ENCODE assay signal across 11 cellular contexts in the genomic region with DNA sequence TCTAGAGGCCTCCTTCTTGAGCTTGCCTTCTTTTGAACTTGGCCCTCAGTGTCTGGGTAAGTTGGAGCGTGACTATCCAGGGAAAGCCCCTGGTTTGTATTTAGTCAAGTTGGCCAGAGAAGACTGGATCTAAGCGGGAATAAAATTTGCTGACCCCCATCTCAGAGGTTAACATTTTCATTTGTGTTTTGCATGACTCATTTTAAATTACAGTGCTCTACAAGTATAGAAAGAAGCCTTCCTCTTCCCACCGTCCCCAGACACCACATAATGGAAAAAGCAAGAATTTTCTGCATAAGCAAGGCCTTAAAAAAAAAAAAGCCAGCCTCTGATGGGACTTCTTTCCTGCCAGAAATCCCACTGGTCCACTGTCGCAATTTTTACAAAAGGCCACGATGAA. TPM values are rescaled to one million over a fixed set of nuclear protein-coding genes. Genes with fewer than 3 reads are reported as not detected.
DNase-seq lines count a peak whose midpoint lies in the region; ATAC-seq and TF ChIP-seq lines count a peak whose summit lies in the region.
"Had no signal": no experiment of that assay in that cellular context is flagged by ENCODE, and none has a peak within 500 bp of the region (broad histone marks: within the 10 kb centered on the region; RNA-seq: fewer than 3 reads in every experiment).

No MANE protein-coding gene starts in this region.

- H3K36me3 ChIP-seq in right atrium auricular region (no peaks in the 10 kb centered on the region), mesendoderm (ENCODE audit: control insufficient read depth, insufficient read depth, low read length) (no peaks in the 10 kb centered on the region)

- no peak overlapping the region for H2BK15ac ChIP-seq in mesendoderm (replicated peaks; ENCODE audit: low read depth)

- H3K4ac ChIP-seq in mesendoderm (ENCODE audit: low read depth, low read length): no peak overlapping the region

- ATAC-seq in stimulated activated naive B cell treated with anti-CD40 and anti-IgM and Interleukin-4, amounts not matched to agents 10 μg/mL and 1 μg/mL and 100 μg/mL, for 72 hours (replicated peaks): no peak
- ATAC-seq in GM19397 (IDR thresholded peaks at IDR 0.05; ENCODE audit: unreplicated experiment) (no peak), HG02623 (IDR thresholded peaks at IDR 0.05; ENCODE audit: unreplicated experiment) (no peak)
- ATAC-seq: PC-3 had no signal

- H3K27ac ChIP-seq in HL-60 (replicated peaks): peak overlapping the region; percentile 55; the same call in 1 of the 2 replicates
- peak overlapping the region; percentile 44 to 49 for H3K27ac ChIP-seq in right atrium auricular region
- H3K27ac ChIP-seq in mesendoderm (ENCODE audit: low read depth, low read length): no peak overlapping the region

- H3K56ac ChIP-seq in mesendoderm (ENCODE audit: low read length): no peak overlapping the region

- H3K79me1 ChIP-seq in mesendoderm (ENCODE audit: low read length): peaks cover 3% of the 10 kb centered on the region

- no peak overlapping the region for H2BK5ac ChIP-seq in mesendoderm (ENCODE audit: low read length)

- H3K27ac Mint-ChIP-seq in activated naive CD8-positive, alpha-beta T cell treated with anti-CD3 and anti-CD28 coated beads for 36 hours: peak overlapping the region; percentile 61
- peak overlapping the region; percentile 31 for H3K27ac Mint-ChIP-seq in stimulated activated naive B cell treated with anti-CD40 and anti-IgM and Interleukin-4, amounts not matched to agents 10 μg/mL and 1 μg/mL and 100 μg/mL, for 72 hours

- H3K4me2 ChIP-seq in mesendoderm (ENCODE audit: low read length): no peak overlapping the region

- no peaks in the 10 kb centered on the region for H3K79me2 ChIP-seq in mesendoderm (ENCODE audit: control insufficient read depth, insufficient read depth, low read length)

- no peak overlapping the region for H4K5ac ChIP-seq in mesendoderm (ENCODE audit: low read length)

- H3K4me3 Mint-ChIP-seq in activated naive CD8-positive, alpha-beta T cell treated with anti-CD3 and anti-CD28 coated beads for 36 hours: no peak overlapping the region
- H3K4me3 Mint-ChIP-seq in stimulated activated naive B cell treated with anti-CD40 and anti-IgM and Interleukin-4, amounts not matched to agents 10 μg/mL and 1 μg/mL and 100 μg/mL, for 72 hours: no peak overlapping the region

- H3K23ac ChIP-seq in mesendoderm (ENCODE audit: low read length): no peak overlapping the region

- no peaks in the 10 kb centered on the region for H3K27me3 Mint-ChIP-seq in activated naive CD8-positive, alpha-beta T cell treated with anti-CD3 and anti-CD28 coated beads for 36 hours
- H3K27me3 Mint-ChIP-seq in stimulated activated naive B cell treated with anti-CD40 and anti-IgM and Interleukin-4, amounts not matched to agents 10 μg/mL and 1 μg/mL and 100 μg/mL, for 72 hours: no peaks in the 10 kb centered on the region

- TF ChIP-seq CTCF in HL-60 (IDR thresholded peaks at IDR 0.05; ENCODE audit: insufficient read depth, low read length) (no peak), right atrium auricular region (IDR thresholded peaks at IDR 0.05) (no peak)

- no peak for DNase-seq in HL-60 (ENCODE audit: low read depth in 1 of 2, low spot score in 1 of 2)
- DNase-seq in activated naive CD8-positive, alpha-beta T cell treated with anti-CD3 and anti-CD28 coated beads for 36 hours: no peak
- DNase-seq in right atrium auricular region (ENCODE audit: low spot score): no peak
- DNase-seq in stimulated activated naive B cell treated with anti-CD40 and anti-IgM and Interleukin-4, amounts not matched to agents 10 μg/mL and 1 μg/mL and 100 μg/mL, for 72 hours: no peak
- DNase-seq in mesendoderm: no peak
- DNase-seq: activated CD4-positive, alpha-beta T cell treated with anti-CD3 and anti-CD28 coated beads, Interleukin-2, amount 50 U/mL, for 1 hour; Kasumi-1; PC-3; stimulated activated naive CD4-positive, alpha-beta T cell treated with Interleukin-2 at 50 U/mL for 16 hours had no signal

- no peak overlapping the region for H2BK120ac ChIP-seq in mesendoderm (ENCODE audit: low read depth, low read length)

- H2AK5ac ChIP-seq in mesendoderm (ENCODE audit: low read length): no peak overlapping the region

- H3K18ac ChIP-seq in mesendoderm (ENCODE audit: low read length): no peak overlapping the region

- no peaks in the 10 kb centered on the region for H3K9me3 ChIP-seq in right atrium auricular region

- H3K4me3 ChIP-seq in HL-60 (replicated peaks; ENCODE audit: insufficient read depth, low read length): no peak overlapping the region
- H3K4me3 ChIP-seq in right atrium auricular region: no peak overlapping the region
- no peak overlapping the region for H3K4me3 ChIP-seq in mesendoderm (ENCODE audit: low read length)

- H3K9me3 Mint-ChIP-seq in activated naive CD8-positive, alpha-beta T cell treated with anti-CD3 and anti-CD28 coated beads for 36 hours: no peaks in the 10 kb centered on the region
- H3K9me3 Mint-ChIP-seq in stimulated activated naive B cell treated with anti-CD40 and anti-IgM and Interleukin-4, amounts not matched to agents 10 μg/mL and 1 μg/mL and 100 μg/mL, for 72 hours: no peaks in the 10 kb centered on the region

- peaks cover 22% of the 10 kb centered on the region for H3K36me3 Mint-ChIP-seq in activated naive CD8-positive, alpha-beta T cell treated with anti-CD3 and anti-CD28 coated beads for 36 hours
- peaks cover 4 to 18% of the 10 kb centered on the region in 2 donors for H3K36me3 Mint-ChIP-seq in stimulated activated naive B cell treated with anti-CD40 and anti-IgM and Interleukin-4, amounts not matched to agents 10 μg/mL and 1 μg/mL and 100 μg/mL, for 72 hours

- H3K27me3 ChIP-seq in HL-60 (ENCODE audit: insufficient read depth, poor library complexity, severe bottlenecking) (no peaks in the 10 kb centered on the region), right atrium auricular region (no peaks in the 10 kb centered on the region), mesendoderm (ENCODE audit: insufficient read depth, low read length, poor library complexity) (no peaks in the 10 kb centered on the region)

- peaks cover 75% of the 10 kb centered on the region for H3K4me1 Mint-ChIP-seq in activated naive CD8-positive, alpha-beta T cell treated with anti-CD3 and anti-CD28 coated beads for 36 hours
- peaks cover 45 to 77% of the 10 kb centered on the region in 2 donors for H3K4me1 Mint-ChIP-seq in stimulated activated naive B cell treated with anti-CD40 and anti-IgM and Interleukin-4, amounts not matched to agents 10 μg/mL and 1 μg/mL and 100 μg/mL, for 72 hours

- H3K9ac ChIP-seq in mesendoderm (ENCODE audit: low read length): no peak overlapping the region

- WGBS in mesendoderm (ENCODE audit: extremely low coverage, insufficient coverage, low lambda C conversion rate): no CpG with 5 or more reads among the region's 5 CpGs

- H4K8ac ChIP-seq in mesendoderm (ENCODE audit: low read depth, low read length): no peak overlapping the region

- H3K4me1 ChIP-seq in right atrium auricular region (peaks cover 0 to 67% of the 10 kb centered on the region in 2 donors), mesendoderm (ENCODE audit: control insufficient read depth, low read depth, low read length) (no peaks in the 10 kb centered on the region)

RNA-seq across cellular contexts. Expression of gene PIK3R1, which starts 27.2 kb away (rescaled TPM):
- total RNA-seq in activated naive CD8-positive, alpha-beta T cell treated with anti-CD3 and anti-CD28 coated beads for 36 hours: 10 to 100 TPM; 39.7 to 41.6 TPM
- 10 to 100 TPM; 87.0 to 91.1 TPM for total RNA-seq in right atrium auricular region
- 22.1 TPM for polyA plus RNA-seq in mesendoderm (2013, experiment 1 of 2)
- 22.7 TPM for polyA plus RNA-seq in mesendoderm (2013, experiment 2 of 2)
